ENCODE assay signal across 8 cellular contexts in genomic region chr9:92325991-92326500, GRCh38. TPM values are rescaled to one million over a fixed set of nuclear protein-coding genes. Genes with fewer than 3 reads are reported as not detected.
DNase-seq lines count a peak whose midpoint lies in the region; ATAC-seq and TF ChIP-seq lines count a peak whose summit lies in the region.

No MANE protein-coding gene starts in this region.

- intact Hi-C loops in spleen (cut with DNase I; ENCODE audit: low total_unique reads) (loop anchor here (5.0 kb wide), 1 partner anchor 34 kb away; the partner anchor contains the start of gene IARS1), posterior vena cava (cut with DNase I) (loop anchor here in 1 of 2 donors (10.0 kb wide), 1 partner anchor 109 kb away; no protein-coding TSS in a partner anchor)

- ATAC-seq in activated CD8-positive, alpha-beta T cell treated with anti-CD3 and anti-CD28 coated beads, Interleukin-2, amount 10 ng/mL, durations not matched to agents 7 days and 5 days, result no peak
- ATAC-seq in HG02610 (IDR thresholded peaks at IDR 0.05; ENCODE audit: unreplicated experiment), result no peak

- H3K4me3 ChIP-seq in spleen, result peak overlapping the region; percentile 66 to 98 (median 87)

- POLR2A ChIA-PET in activated CD8-positive, alpha-beta T cell treated with anti-CD3 and anti-CD28 coated beads, Interleukin-2, amount 10 ng/mL, durations not matched to agents 7 days and 5 days (lab: Charles Lee), result interaction anchor here (0.6 to 2.2 kb wide), 13 partner anchors 8 to 344 kb away, joined by 3 to 8 read pairs (median 4); partner anchors contain the start of genes IPPK and SPTLC1

- H3K27ac ChIP-seq in spleen, result peak overlapping the region; percentile 90 to 98 (median 97)

- H3K4me1 Mint-ChIP-seq in activated CD8-positive, alpha-beta T cell treated with anti-CD3 and anti-CD28 coated beads, Interleukin-2, amount 10 ng/mL, durations not matched to agents 7 days and 5 days (ENCODE audit: low read depth), result peaks cover 40% of the 10 kb centered on the region

- no peak for TF ChIP-seq CTCF in spleen (IDR thresholded peaks at IDR 0.05 in 8 of 11, conservative IDR thresholded peaks at IDR 0.05 in 3 of 11)

- WGBS in spleen, 5 donors, result 1 to 3% (median 2%) methylated on average over 18 to 30 of the region's 30 CpGs

- CTCF ChIA-PET in activated CD8-positive, alpha-beta T cell treated with anti-CD3 and anti-CD28 coated beads, Interleukin-2, amount 10 ng/mL, durations not matched to agents 7 days and 5 days (lab: Charles Lee), result interaction anchor here (0.7 to 4.8 kb wide), 10 partner anchors 25 to 463 kb away, joined by 3 to 22 read pairs (median 4); partner anchors contain the start of gene IPPK

- no peaks in the 10 kb centered on the region for H3K27me3 Mint-ChIP-seq in activated CD8-positive, alpha-beta T cell treated with anti-CD3 and anti-CD28 coated beads, Interleukin-2, amount 10 ng/mL, durations not matched to agents 7 days and 5 days (ENCODE audit: low read depth)

- peaks cover 0 to 24% (median 22%) of the 10 kb centered on the region in 6 donors for H3K36me3 ChIP-seq in spleen

- peaks cover 15% of the 10 kb centered on the region for H3K36me3 Mint-ChIP-seq in activated CD8-positive, alpha-beta T cell treated with anti-CD3 and anti-CD28 coated beads, Interleukin-2, amount 10 ng/mL, durations not matched to agents 7 days and 5 days (ENCODE audit: low read depth)

- H3K9me3 Mint-ChIP-seq in activated CD8-positive, alpha-beta T cell treated with anti-CD3 and anti-CD28 coated beads, Interleukin-2, amount 10 ng/mL, durations not matched to agents 7 days and 5 days (ENCODE audit: insufficient read depth), result no peaks in the 10 kb centered on the region

- no peaks in the 10 kb centered on the region for H3K27me3 ChIP-seq in spleen (replicated peaks in 1 of 7)

- H3K27ac Mint-ChIP-seq in activated CD8-positive, alpha-beta T cell treated with anti-CD3 and anti-CD28 coated beads, Interleukin-2, amount 10 ng/mL, durations not matched to agents 7 days and 5 days, result peak overlapping the region; percentile 97

- peak; percentile 68 for DNase-seq in DMS53 (lab: John Stamatoyannopoulos, UW)
- no peak for DNase-seq in DMS53 treated with DMSO at 0.1 percent for 48 hours (lab: John Stamatoyannopoulos, UW; ENCODE audit: unreplicated experiment)
- peak; percentile 13 for DNase-seq in HPDE6-E6E7 (ENCODE audit: extremely low spot score)
- DNase-seq in activated CD8-positive, alpha-beta T cell treated with anti-CD3 and anti-CD28 coated beads, Interleukin-2, amount 10 ng/mL, durations not matched to agents 7 days and 5 days, result no peak
- DNase-seq in hepatic stellate cell (ENCODE audit: low spot score), result peak; percentile 19
- no peak for DNase-seq in spleen
- DNase-seq in posterior vena cava (ENCODE audit: low spot score), result no peak

- H3K4me3 Mint-ChIP-seq in activated CD8-positive, alpha-beta T cell treated with anti-CD3 and anti-CD28 coated beads, Interleukin-2, amount 10 ng/mL, durations not matched to agents 7 days and 5 days, result peak overlapping the region; percentile 96

- no peak for TF ChIP-seq POLR2A in spleen (IDR thresholded peaks at IDR 0.05)

- H3K9me3 ChIP-seq in spleen, result no peaks in the 10 kb centered on the region

- H3K4me1 ChIP-seq in spleen, result peaks cover 14 to 60% (median 29%) of the 10 kb centered on the region in 6 donors

RNA-seq across cellular contexts. Expression of gene CENPP, which starts 0.3 kb away (rescaled TPM):
- total RNA-seq in activated CD8-positive, alpha-beta T cell treated with anti-CD3 and anti-CD28 coated beads, Interleukin-2, amount 10 ng/mL, durations not matched to agents 7 days and 5 days, result 10 to 100 TPM; 26.4 to 29.1 TPM
- 10 to 100 TPM in 2 of 7 donors, 1 to 10 TPM in 5; 5.4 to 15.8 (median 6.9) TPM for total RNA-seq in spleen
- 1 to 10 TPM; 1.7 to 2.1 (median 2.0) TPM for polyA plus RNA-seq in spleen
- 1 to 10 TPM; 3.5 to 4.5 TPM for total RNA-seq in posterior vena cava

RNA-seq across cellular contexts. Expression of gene NOL8, which starts 0.9 kb away (rescaled TPM):
- total RNA-seq in activated CD8-positive, alpha-beta T cell treated with anti-CD3 and anti-CD28 coated beads, Interleukin-2, amount 10 ng/mL, durations not matched to agents 7 days and 5 days, result 10 to 100 TPM; 51.7 to 55.3 TPM
- 10 to 100 TPM; 37.0 to 70.6 (median 43.4) TPM for total RNA-seq in spleen
- polyA plus RNA-seq in spleen, result 10 to 100 TPM; 29.9 to 38.2 (median 34.2) TPM
- total RNA-seq in posterior vena cava, result 10 to 100 TPM; 24.0 to 30.6 TPM

RNA-seq across cellular contexts. Expression of gene IARS1, which starts 32.5 kb away (rescaled TPM):
- 100 to 1,000 TPM; 138 to 141 TPM for total RNA-seq in activated CD8-positive, alpha-beta T cell treated with anti-CD3 and anti-CD28 coated beads, Interleukin-2, amount 10 ng/mL, durations not matched to agents 7 days and 5 days
- total RNA-seq in spleen (100 to 1,000 TPM in 1 of 7 donors, 10 to 100 TPM in 6; 58.3 to 110 (median 71.5) TPM), posterior vena cava (10 to 100 TPM; 82.6 to 87.1 TPM)
- polyA plus RNA-seq in spleen, result 10 to 100 TPM; 16.0 to 25.6 (median 22.9) TPM

Comparison
In these comparisons a context has a peak if more than half of its experiments do, and no peak if none do; other contexts are left out.
1. DNase-seq: peak in DMS53 (single experiment), HPDE6-E6E7 (single experiment) and hepatic stellate cell (single experiment); none in DMS53 treated with DMSO at 0.1 percent for 48 hours (single experiment), activated CD8-positive, alpha-beta T cell treated with anti-CD3 and anti-CD28 coated beads, Interleukin-2, amount 10 ng/mL, durations not matched to agents 7 days and 5 days (single experiment), spleen (single experiment) and posterior vena cava (single experiment).